Comparison of ENCODE assay signal across 10 cellular contexts in the genomic region with DNA sequence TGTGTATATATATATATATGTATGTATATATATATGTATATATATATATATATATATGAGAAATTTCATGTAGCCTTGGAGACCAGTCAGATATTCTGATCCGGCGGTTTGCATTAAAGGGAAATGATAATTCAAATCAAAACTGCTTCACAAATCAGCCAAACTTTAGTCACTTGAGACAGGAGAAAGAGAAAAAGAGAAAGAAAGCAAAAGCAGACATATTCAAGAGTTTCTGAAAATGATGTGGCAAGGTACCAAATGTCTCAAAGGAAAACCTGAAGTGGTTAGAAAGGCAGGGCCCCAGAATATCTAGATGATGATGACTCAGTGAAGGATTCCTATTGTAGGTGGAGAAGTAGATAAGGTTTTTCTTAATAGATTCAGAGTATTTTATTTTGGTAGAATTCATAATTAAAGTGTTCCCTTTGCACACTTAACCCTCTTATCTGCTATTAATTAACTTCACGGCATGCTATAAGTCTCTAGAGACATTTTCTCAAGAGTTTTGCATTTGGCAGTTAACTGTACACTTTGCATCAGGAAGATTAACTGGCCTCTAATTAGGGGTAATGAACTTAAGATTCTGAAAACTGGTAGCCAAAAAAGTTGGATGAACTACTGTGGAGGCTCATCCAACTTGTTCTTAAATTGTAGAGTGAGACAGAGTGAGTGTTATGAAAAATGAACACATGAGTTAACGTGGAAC. TPM values are rescaled to one million over a fixed set of nuclear protein-coding genes. Genes with fewer than 3 reads are reported as not detected.
DNase-seq lines count a peak whose midpoint lies in the region; ATAC-seq and TF ChIP-seq lines count a peak whose summit lies in the region.
"Had no signal": no experiment of that assay in that cellular context is flagged by ENCODE, and none has a peak within 500 bp of the region (broad histone marks: within the 10 kb centered on the region; RNA-seq: fewer than 3 reads in every experiment).

No MANE protein-coding gene starts in this region.

- peak overlapping the region; percentile 48 for H3K27ac Mint-ChIP-seq in activated CD4-positive, alpha-beta T cell treated with anti-CD3 and anti-CD28 coated beads for 36 hours

- no peaks in the 10 kb centered on the region for H3K27me3 Mint-ChIP-seq in activated CD4-positive, alpha-beta T cell treated with anti-CD3 and anti-CD28 coated beads for 36 hours

- intact Hi-C loops in activated CD4-positive, alpha-beta T cell treated with anti-CD3 and anti-CD28 coated beads for 36 hours (cut with DNase I, micrococcal nuclease) = loop anchor here (1.0 to 5.0 kb wide), 10 partner anchors 26 to 506 kb away; no protein-coding TSS in a partner anchor

- no peak overlapping the region for H3K4me3 Mint-ChIP-seq in activated CD4-positive, alpha-beta T cell treated with anti-CD3 and anti-CD28 coated beads for 36 hours

- H3K36me3 Mint-ChIP-seq in activated CD4-positive, alpha-beta T cell treated with anti-CD3 and anti-CD28 coated beads for 36 hours (ENCODE audit: low read depth) = peaks cover 36% of the 10 kb centered on the region

- no peak for TF ChIP-seq CTCF in fibroblast of pulmonary artery (IDR thresholded peaks at IDR 0.05; ENCODE audit: low read length, missing control alignments)

- peaks cover 26% of the 10 kb centered on the region for H3K4me1 Mint-ChIP-seq in activated CD4-positive, alpha-beta T cell treated with anti-CD3 and anti-CD28 coated beads for 36 hours

- peak; percentile 87 for ATAC-seq in activated CD4-positive, alpha-beta T cell treated with anti-CD3 and anti-CD28 coated beads for 36 hours
- ATAC-seq in GM21576 (IDR thresholded peaks at IDR 0.05; ENCODE audit: unreplicated experiment) = peak; percentile 88
- peak; percentile 94 for ATAC-seq in HG03439 (IDR thresholded peaks at IDR 0.05; ENCODE audit: unreplicated experiment)

- CTCF ChIA-PET in activated CD4-positive, alpha-beta T cell treated with anti-CD3 and anti-CD28 coated beads for 36 hours (lab: Charles Lee) = no interaction called here

- peak; percentile 49 for DNase-seq in activated CD4-positive, alpha-beta T cell treated with anti-CD3 and anti-CD28 coated beads for 36 hours
- DNase-seq in activated CD4-positive, alpha-beta T cell treated with anti-CD3 and anti-CD28 coated beads for 4 hours = no peak
- DNase-seq in fibroblast of pulmonary artery (ENCODE audit: low read depth) = peak; percentile 27
- no peak for DNase-seq in foreskin melanocyte
- no peak for DNase-seq in germinal center (ENCODE audit: low spot score)
- DNase-seq in stimulated activated CD8-positive, alpha-beta memory T cell treated with anti-CD3 and anti-CD28 coated beads, Interleukin-4, amount 100 ng/mL, for 48 hours = no peak
- DNase-seq: 8988T, NCI-H1048 had no signal

- H3K9me3 Mint-ChIP-seq in activated CD4-positive, alpha-beta T cell treated with anti-CD3 and anti-CD28 coated beads for 36 hours (ENCODE audit: low read depth) = peaks cover 3% of the 10 kb centered on the region

- POLR2A ChIA-PET in activated CD4-positive, alpha-beta T cell treated with anti-CD3 and anti-CD28 coated beads for 36 hours (lab: Charles Lee) = no interaction called here

- no peak overlapping the region for H3K4me3 ChIP-seq in fibroblast of pulmonary artery (replicated peaks; ENCODE audit: low read depth, low read length)

RNA-seq across cellular contexts. Expression of gene ASF1A, which starts 50.1 kb away (rescaled TPM):
- total RNA-seq in activated CD4-positive, alpha-beta T cell treated with anti-CD3 and anti-CD28 coated beads for 36 hours = 10 to 100 TPM; 21.2 to 28.6 TPM

Comparison
In these comparisons a context has a peak if more than half of its experiments do, and no peak if none do; other contexts are left out.
1. DNase-seq: peak in activated CD4-positive, alpha-beta T cell treated with anti-CD3 and anti-CD28 coated beads for 36 hours (single experiment) and fibroblast of pulmonary artery (single experiment); none in activated CD4-positive, alpha-beta T cell treated with anti-CD3 and anti-CD28 coated beads for 4 hours (0 of 2), foreskin melanocyte (single experiment), germinal center (single experiment) and stimulated activated CD8-positive, alpha-beta memory T cell treated with anti-CD3 and anti-CD28 coated beads, Interleukin-4, amount 100 ng/mL, for 48 hours (single experiment).
2. Peak in every context shown above with its lines, with median percentiles within 50 percentile points of each other: ATAC-seq.